ENCODE assay signal across 1 cellular context in the genomic region with DNA sequence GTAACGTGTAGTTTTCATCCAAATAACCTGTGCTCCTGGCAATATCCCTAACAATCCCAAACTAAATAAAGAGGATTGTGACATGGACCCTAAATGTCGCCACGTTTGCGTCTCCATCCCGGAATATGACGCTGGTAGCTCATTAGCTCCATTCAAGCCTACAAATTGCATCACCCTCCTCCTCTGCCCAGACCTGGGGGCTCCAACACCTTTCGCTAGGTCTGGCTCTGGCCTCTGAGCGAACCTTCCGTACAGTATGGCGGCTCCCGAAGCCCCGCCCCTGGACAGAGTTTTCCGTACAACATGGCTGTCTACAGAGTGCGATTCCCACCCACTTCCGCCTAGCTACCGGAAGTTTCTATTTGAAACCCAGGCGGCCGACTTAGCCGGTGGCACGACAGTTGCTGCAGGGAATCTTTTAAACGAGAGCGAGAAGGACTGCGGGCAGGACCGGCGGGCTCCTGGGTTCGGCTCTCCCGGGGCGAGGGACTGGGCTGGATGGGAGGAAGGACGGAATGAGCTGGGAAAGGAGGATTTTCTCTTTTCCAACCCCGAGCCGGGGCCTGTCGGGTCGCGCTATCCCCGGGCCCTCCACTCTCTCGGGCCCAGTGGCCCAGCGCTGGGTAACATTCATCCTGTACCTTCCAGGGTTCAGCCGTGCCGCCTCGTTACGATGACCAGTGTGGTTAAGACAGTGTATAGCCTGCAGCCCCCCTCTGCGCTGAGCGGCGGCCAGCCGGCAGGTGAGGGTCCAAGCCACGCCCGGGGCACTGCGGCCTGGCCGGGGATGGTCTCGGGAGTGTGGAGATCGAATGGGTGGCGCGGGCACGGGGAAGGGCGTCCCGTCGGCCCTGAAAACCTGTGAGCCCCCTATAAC.
TF ChIP-seq lines count a peak whose summit lies in the region.

A gene with protein sequence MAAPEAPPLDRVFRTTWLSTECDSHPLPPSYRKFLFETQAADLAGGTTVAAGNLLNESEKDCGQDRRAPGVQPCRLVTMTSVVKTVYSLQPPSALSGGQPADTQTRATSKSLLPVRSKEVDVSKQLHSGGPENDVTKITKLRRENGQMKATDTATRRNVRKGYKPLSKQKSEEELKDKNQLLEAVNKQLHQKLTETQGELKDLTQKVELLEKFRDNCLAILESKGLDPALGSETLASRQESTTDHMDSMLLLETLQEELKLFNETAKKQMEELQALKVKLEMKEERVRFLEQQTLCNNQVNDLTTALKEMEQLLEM (plus strand): TSS at position 142 of the 877 bp plus-strand sequence. CDS start 115 bp downstream, at position 257.

TF ChIP-seq in HepG2, 621 proteins besides CTCF, POLR2A, EP300 and RAD21 (continued from another document and continues in another):
- TF ChIP-seq ZNF335 (CRISPR knock-in tag; IDR thresholded peaks at IDR 0.05) (no peak; the same call in 1 of the 2 replicates), ZNF326 (CRISPR knock-in tag; IDR thresholded peaks at IDR 0.05; ENCODE audit: borderline replicate concordance) (no peak), ZFP36 (IDR thresholded peaks at IDR 0.05; ENCODE audit: borderline replicate concordance, low read depth, low read length, partially characterized antibody) (no peak), FOXA1 (IDR thresholded peaks at IDR 0.05) (no peak), FOXA1 (CRISPR knock-in tag; IDR thresholded peaks at IDR 0.05) (no peak), MAFG (CRISPR knock-in tag; IDR thresholded peaks at IDR 0.05) (no peak), TEAD2 (CRISPR knock-in tag; IDR thresholded peaks at IDR 0.05) (no peak), ZNF772 (CRISPR knock-in tag; IDR thresholded peaks at IDR 0.05) (peak; percentile 20; the same call in 1 of the 2 replicates), ZNF563 (CRISPR knock-in tag; IDR thresholded peaks at IDR 0.05) (no peak), ASH2L (IDR thresholded peaks at IDR 0.05; ENCODE audit: insufficient read length, low read depth, low read length) (peak; percentile 86), NKX3-1 (CRISPR knock-in tag; IDR thresholded peaks at IDR 0.05) (0 out of 2 replicates have a peak, but pooled peaks have one; percentile 29), ZNF562 (CRISPR knock-in tag; IDR thresholded peaks at IDR 0.05; ENCODE audit: borderline replicate concordance) (no peak), ZNF263 (CRISPR knock-in tag; IDR thresholded peaks at IDR 0.05) (0 out of 2 replicates have a peak, but pooled peaks have one; percentile 38), EZH2 (conservative IDR thresholded peaks at IDR 0.05; ENCODE audit: low read depth, low read length) (no peak), SMAD3 (CRISPR knock-in tag; IDR thresholded peaks at IDR 0.05) (peak; percentile 25; the same call in 1 of the 2 replicates), SALL2 (CRISPR knock-in tag; IDR thresholded peaks at IDR 0.05) (0 out of 2 replicates have a peak, but pooled peaks have one; percentile 50), ZNF615 (CRISPR knock-in tag; IDR thresholded peaks at IDR 0.05; ENCODE audit: borderline replicate concordance) (no peak), CBX5 (CRISPR knock-in tag; IDR thresholded peaks at IDR 0.05; ENCODE audit: borderline replicate concordance) (peak; percentile 44; the same call in 1 of the 2 replicates), ZNF703 (CRISPR knock-in tag; IDR thresholded peaks at IDR 0.05; ENCODE audit: borderline replicate concordance) (0 out of 2 replicates have a peak, but pooled peaks have one; percentile 33), MTA1 (CRISPR knock-in tag; IDR thresholded peaks at IDR 0.05; ENCODE audit: borderline replicate concordance) (0 out of 2 replicates have a peak, but pooled peaks have one; percentile 43)
- TF ChIP-seq, protein P1, sequence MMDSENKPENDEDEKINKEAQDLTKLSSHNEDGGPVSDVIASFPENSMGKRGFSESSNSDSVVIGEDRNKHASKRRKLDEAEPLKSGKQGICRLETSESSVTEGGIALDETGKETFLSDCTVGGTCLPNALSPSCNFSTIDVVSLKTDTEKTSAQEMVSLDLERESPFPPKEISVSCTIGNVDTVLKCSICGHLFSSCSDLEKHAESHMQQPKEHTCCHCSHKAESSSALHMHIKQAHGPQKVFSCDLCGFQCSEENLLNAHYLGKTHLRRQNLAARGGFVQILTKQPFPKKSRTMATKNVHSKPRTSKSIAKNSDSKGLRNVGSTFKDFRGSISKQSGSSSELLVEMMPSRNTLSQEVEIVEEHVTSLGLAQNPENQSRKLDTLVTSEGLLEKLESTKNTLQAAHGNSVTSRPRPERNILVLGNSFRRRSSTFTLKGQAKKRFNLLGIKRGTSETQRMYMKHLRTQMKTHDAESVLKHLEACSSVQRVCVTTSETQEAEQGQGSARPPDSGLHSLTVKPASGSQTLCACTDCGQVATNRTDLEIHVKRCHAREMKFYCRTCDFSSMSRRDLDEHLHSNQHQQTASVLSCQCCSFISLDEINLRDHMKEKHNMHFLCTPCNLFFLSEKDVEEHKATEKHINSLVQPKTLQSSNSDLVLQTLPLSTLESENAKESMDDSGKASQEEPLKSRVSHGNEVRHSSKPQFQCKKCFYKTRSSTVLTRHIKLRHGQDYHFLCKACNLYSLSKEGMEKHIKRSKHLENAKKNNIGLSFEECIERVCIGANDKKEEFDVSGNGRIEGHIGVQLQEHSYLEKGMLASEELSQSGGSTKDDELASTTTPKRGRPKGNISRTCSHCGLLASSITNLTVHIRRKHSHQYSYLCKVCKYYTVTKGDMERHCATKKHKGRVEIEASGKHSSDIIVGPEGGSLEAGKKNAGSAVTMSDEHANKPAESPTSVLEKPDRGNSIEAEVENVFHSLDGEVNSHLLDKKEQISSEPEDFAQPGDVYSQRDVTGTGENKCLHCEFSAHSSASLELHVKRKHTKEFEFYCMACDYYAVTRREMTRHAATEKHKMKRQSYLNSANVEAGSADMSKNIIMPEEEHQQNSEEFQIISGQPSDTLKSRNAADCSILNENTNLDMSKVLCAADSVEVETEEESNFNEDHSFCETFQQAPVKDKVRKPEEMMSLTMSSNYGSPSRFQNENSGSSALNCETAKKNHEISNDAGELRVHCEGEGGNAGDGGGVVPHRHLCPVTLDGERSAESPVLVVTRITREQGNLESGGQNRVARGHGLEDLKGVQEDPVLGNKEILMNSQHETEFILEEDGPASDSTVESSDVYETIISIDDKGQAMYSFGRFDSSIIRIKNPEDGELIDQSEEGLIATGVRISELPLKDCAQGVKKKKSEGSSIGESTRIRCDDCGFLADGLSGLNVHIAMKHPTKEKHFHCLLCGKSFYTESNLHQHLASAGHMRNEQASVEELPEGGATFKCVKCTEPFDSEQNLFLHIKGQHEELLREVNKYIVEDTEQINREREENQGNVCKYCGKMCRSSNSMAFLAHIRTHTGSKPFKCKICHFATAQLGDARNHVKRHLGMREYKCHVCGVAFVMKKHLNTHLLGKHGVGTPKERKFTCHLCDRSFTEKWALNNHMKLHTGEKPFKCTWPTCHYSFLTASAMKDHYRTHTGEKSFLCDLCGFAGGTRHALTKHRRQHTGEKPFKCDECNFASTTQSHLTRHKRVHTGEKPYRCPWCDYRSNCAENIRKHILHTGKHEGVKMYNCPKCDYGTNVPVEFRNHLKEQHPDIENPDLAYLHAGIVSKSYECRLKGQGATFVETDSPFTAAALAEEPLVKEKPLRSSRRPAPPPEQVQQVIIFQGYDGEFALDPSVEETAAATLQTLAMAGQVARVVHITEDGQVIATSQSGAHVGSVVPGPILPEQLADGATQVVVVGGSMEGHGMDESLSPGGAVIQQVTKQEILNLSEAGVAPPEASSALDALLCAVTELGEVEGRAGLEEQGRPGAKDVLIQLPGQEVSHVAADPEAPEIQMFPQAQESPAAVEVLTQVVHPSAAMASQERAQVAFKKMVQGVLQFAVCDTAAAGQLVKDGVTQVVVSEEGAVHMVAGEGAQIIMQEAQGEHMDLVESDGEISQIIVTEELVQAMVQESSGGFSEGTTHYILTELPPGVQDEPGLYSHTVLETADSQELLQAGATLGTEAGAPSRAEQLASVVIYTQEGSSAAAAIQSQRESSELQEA (CRISPR knock-in tag; IDR thresholded peaks at IDR 0.05; ENCODE audit: not compliant biosample characterization) = peak; percentile 61
- TF ChIP-seq, protein P2, sequence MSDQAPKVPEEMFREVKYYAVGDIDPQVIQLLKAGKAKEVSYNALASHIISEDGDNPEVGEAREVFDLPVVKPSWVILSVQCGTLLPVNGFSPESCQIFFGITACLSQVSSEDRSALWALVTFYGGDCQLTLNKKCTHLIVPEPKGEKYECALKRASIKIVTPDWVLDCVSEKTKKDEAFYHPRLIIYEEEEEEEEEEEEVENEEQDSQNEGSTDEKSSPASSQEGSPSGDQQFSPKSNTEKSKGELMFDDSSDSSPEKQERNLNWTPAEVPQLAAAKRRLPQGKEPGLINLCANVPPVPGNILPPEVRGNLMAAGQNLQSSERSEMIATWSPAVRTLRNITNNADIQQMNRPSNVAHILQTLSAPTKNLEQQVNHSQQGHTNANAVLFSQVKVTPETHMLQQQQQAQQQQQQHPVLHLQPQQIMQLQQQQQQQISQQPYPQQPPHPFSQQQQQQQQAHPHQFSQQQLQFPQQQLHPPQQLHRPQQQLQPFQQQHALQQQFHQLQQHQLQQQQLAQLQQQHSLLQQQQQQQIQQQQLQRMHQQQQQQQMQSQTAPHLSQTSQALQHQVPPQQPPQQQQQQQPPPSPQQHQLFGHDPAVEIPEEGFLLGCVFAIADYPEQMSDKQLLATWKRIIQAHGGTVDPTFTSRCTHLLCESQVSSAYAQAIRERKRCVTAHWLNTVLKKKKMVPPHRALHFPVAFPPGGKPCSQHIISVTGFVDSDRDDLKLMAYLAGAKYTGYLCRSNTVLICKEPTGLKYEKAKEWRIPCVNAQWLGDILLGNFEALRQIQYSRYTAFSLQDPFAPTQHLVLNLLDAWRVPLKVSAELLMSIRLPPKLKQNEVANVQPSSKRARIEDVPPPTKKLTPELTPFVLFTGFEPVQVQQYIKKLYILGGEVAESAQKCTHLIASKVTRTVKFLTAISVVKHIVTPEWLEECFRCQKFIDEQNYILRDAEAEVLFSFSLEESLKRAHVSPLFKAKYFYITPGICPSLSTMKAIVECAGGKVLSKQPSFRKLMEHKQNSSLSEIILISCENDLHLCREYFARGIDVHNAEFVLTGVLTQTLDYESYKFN (CRISPR knock-in tag; conservative IDR thresholded peaks at IDR 0.05) = peak; percentile 34; the same call in 1 of the 2 replicates
- TF ChIP-seq, protein P3, sequence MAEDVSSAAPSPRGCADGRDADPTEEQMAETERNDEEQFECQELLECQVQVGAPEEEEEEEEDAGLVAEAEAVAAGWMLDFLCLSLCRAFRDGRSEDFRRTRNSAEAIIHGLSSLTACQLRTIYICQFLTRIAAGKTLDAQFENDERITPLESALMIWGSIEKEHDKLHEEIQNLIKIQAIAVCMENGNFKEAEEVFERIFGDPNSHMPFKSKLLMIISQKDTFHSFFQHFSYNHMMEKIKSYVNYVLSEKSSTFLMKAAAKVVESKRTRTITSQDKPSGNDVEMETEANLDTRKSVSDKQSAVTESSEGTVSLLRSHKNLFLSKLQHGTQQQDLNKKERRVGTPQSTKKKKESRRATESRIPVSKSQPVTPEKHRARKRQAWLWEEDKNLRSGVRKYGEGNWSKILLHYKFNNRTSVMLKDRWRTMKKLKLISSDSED (CRISPR knock-in tag; IDR thresholded peaks at IDR 0.05) = no peak
- TF ChIP-seq, protein P4, sequence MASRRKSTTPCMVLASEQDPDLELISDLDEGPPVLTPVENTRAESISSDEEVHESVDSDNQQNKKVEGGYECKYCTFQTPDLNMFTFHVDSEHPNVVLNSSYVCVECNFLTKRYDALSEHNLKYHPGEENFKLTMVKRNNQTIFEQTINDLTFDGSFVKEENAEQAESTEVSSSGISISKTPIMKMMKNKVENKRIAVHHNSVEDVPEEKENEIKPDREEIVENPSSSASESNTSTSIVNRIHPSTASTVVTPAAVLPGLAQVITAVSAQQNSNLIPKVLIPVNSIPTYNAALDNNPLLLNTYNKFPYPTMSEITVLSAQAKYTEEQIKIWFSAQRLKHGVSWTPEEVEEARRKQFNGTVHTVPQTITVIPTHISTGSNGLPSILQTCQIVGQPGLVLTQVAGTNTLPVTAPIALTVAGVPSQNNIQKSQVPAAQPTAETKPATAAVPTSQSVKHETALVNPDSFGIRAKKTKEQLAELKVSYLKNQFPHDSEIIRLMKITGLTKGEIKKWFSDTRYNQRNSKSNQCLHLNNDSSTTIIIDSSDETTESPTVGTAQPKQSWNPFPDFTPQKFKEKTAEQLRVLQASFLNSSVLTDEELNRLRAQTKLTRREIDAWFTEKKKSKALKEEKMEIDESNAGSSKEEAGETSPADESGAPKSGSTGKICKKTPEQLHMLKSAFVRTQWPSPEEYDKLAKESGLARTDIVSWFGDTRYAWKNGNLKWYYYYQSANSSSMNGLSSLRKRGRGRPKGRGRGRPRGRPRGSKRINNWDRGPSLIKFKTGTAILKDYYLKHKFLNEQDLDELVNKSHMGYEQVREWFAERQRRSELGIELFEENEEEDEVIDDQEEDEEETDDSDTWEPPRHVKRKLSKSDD (CRISPR knock-in tag; IDR thresholded peaks at IDR 0.05; ENCODE audit: low read depth) = no peak
- TF ChIP-seq, protein P5, sequence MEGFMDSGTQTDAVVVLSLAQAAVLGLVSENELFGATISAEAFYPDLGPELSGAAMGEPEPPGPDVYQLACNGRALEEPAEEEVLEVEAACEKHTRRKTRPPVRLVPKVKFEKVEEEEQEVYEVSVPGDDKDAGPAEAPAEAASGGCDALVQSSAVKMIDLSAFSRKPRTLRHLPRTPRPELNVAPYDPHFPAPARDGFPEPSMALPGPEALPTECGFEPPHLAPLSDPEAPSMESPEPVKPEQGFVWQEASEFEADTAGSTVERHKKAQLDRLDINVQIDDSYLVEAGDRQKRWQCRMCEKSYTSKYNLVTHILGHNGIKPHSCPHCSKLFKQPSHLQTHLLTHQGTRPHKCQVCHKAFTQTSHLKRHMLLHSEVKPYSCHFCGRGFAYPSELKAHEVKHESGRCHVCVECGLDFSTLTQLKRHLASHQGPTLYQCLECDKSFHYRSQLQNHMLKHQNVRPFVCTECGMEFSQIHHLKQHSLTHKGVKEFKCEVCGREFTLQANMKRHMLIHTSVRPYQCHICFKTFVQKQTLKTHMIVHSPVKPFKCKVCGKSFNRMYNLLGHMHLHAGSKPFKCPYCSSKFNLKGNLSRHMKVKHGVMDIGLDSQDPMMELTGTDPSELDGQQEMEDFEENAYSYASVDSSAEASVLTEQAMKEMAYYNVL (CRISPR knock-in tag; IDR thresholded peaks at IDR 0.05; ENCODE audit: borderline replicate concordance) = no peak
- TF ChIP-seq, protein P6, sequence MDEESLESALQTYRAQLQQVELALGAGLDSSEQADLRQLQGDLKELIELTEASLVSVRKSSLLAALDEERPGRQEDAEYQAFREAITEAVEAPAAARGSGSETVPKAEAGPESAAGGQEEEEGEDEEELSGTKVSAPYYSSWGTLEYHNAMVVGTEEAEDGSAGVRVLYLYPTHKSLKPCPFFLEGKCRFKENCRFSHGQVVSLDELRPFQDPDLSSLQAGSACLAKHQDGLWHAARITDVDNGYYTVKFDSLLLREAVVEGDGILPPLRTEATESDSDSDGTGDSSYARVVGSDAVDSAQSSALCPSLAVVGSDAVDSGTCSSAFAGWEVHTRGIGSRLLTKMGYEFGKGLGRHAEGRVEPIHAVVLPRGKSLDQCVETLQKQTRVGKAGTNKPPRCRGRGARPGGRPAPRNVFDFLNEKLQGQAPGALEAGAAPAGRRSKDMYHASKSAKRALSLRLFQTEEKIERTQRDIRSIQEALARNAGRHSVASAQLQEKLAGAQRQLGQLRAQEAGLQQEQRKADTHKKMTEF (CRISPR knock-in tag; IDR thresholded peaks at IDR 0.05) = no peak
- TF ChIP-seq, protein P7, sequence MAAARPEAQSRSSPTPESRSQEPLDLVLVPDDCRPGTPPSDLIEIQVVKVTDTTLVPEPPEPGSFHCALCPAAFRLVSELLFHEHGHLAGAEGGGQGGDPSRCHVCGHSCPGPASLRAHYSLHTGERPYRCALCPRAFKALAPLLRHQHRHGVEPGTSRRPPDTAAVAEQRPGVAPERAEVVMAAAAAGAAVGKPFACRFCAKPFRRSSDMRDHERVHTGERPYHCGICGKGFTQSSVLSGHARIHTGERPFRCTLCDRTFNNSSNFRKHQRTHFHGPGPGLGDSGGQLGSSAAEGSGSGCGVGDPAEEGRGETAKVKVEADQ (CRISPR knock-in tag; IDR thresholded peaks at IDR 0.05; ENCODE audit: borderline replicate concordance) = no peak
